Comparison of ENCODE assay signal across 1 cellular context in the genomic region with DNA sequence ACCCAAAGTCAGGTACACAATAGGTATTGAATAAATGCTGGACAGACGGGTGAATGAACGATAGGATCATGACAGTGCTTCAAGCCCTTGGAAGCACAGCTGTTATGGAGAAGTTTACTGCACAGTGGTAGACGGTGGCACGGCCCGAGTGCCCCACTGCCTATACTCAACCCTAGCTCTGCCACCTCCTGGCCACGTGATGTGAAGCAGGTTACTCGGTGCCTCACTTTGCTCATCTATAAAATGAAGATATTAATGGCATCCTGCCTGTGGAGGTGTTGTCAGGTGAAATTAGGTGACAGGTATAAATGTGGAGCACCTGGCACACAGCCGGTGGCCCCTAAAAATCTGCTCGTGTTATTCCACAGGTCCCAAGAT.
TF ChIP-seq lines count a peak whose summit lies in the region.

No MANE protein-coding gene starts in this region.

TF ChIP-seq in IMR-90, 13 proteins besides CTCF, POLR2A, EP300 and RAD21:
- TF ChIP-seq SMC3 (IDR thresholded peaks at IDR 0.05; ENCODE audit: low read depth, low read length) (peak; percentile 32; the same call in 1 of the 2 replicates), MAFK (IDR thresholded peaks at IDR 0.05; ENCODE audit: low read depth, low read length) (no peak), MXI1 (IDR thresholded peaks at IDR 0.05; ENCODE audit: borderline replicate concordance, low read depth, low read length) (no peak)
